ENCODE assay signal across 14 cellular contexts in genomic region chr10:69464401-69464800, GRCh38. TPM values are rescaled to one million over a fixed set of nuclear protein-coding genes. Genes with fewer than 3 reads are reported as not detected.
DNase-seq lines count a peak whose midpoint lies in the region; ATAC-seq and TF ChIP-seq lines count a peak whose summit lies in the region.
"Had no signal": no experiment of that assay in that cellular context is flagged by ENCODE, and none has a peak within 500 bp of the region (broad histone marks: within the 10 kb centered on the region; RNA-seq: fewer than 3 reads in every experiment).

No MANE protein-coding gene starts in this region.

- H3K4me3 ChIP-seq in ACC112 (ENCODE audit: low read depth, low read length) (no peak overlapping the region), gastroesophageal sphincter (no peak overlapping the region), rectal smooth muscle tissue (ENCODE audit: low read length) (peak overlapping the region; percentile 19), HAP-1 (no peak overlapping the region)

- DNase-seq in T-cell (no peak), GM03348 (ENCODE audit: low spot score) (no peak), NCI-H2029 treated with DMSO at 0.1 percent for 48 hours (lab: John Stamatoyannopoulos, UW) (no peak), HAP-1 (ENCODE audit: low spot score in 2 of 2) (no peak)
- DNase-seq: cortex of kidney had no signal

- H3K79me2 ChIP-seq in ACC112 (ENCODE audit: control insufficient read depth, insufficient read depth, low read length, unreplicated experiment) = no peaks in the 10 kb centered on the region

- in situ Hi-C loops in HAP-1 (cut with MboI; ENCODE audit: low sequenced_read_pairs) = no loop called here

- H3K27ac ChIP-seq in ACC112 (ENCODE audit: low read depth, low read length) = no peak overlapping the region
- H3K27ac ChIP-seq in gastroesophageal sphincter = peak overlapping the region; percentile 59 to 90 (median 88)
- peak overlapping the region; percentile 80 for H3K27ac ChIP-seq in rectal smooth muscle tissue (ENCODE audit: low read depth, low read length)

- no peaks in the 10 kb centered on the region for H3K9me3 Mint-ChIP-seq in T-cell
- H3K9me3 Mint-ChIP-seq: activated naive CD4-positive, alpha-beta T cell treated with anti-CD3 and anti-CD28 coated beads, Interleukin-2, amount 50 U/mL, for 72 hours; T-helper 2 cell treated with Interferon-gamma antibody and Interleukin-4, amounts not matched to agents 5 μg/mL and 100 μg/mL, for 36 hours had no signal

- H3K27me3 Mint-ChIP-seq in T-cell = no peaks in the 10 kb centered on the region

- POLR2A ChIA-PET in T-cell (lab: Charles Lee) = no interaction called here

- peak overlapping the region; percentile 82 to 89 for H3K27ac Mint-ChIP-seq in T-cell
- H3K27ac Mint-ChIP-seq: activated naive CD4-positive, alpha-beta T cell treated with anti-CD3 and anti-CD28 coated beads, Interleukin-2, amount 50 U/mL, for 72 hours had no signal

- H3K27me3 ChIP-seq in ACC112 (ENCODE audit: insufficient read depth, low read length) (no peaks in the 10 kb centered on the region), gastroesophageal sphincter (no peaks in the 10 kb centered on the region), rectal smooth muscle tissue (ENCODE audit: control insufficient read depth, insufficient read depth, low read length) (no peaks in the 10 kb centered on the region), HAP-1 (ENCODE audit: low read depth) (no peaks in the 10 kb centered on the region)

- H3K4me1 Mint-ChIP-seq in T-cell = peaks cover 12 to 54% (median 33%) of the 10 kb centered on the region in 3 donors

- H3K4me3 Mint-ChIP-seq in T-cell = no peak overlapping the region
- H3K4me3 Mint-ChIP-seq: T-helper 2 cell treated with Interferon-gamma antibody and Interleukin-4, amounts not matched to agents 5 μg/mL and 100 μg/mL, for 36 hours had no signal

- 45 to 56% methylated on average over 5 to 6 of the region's 7 CpGs for WGBS in gastroesophageal sphincter (ENCODE audit: low coverage in 1 of 2), 2 donors

- no peak overlapping the region for H3K9ac ChIP-seq in rectal smooth muscle tissue (ENCODE audit: low read length)

- ATAC-seq in T-cell (replicated peaks in 1 of 4) (no peak), gastroesophageal sphincter (no peak), HG02938 (IDR thresholded peaks at IDR 0.05; ENCODE audit: unreplicated experiment) (no peak)

- CTCF ChIA-PET in T-cell (lab: Charles Lee) = no interaction called here

- no peak for TF ChIP-seq CTCF in gastroesophageal sphincter (IDR thresholded peaks at IDR 0.05)

- TF ChIP-seq EP300 in gastroesophageal sphincter (IDR thresholded peaks at IDR 0.05) = no peak

- H3K4me1 ChIP-seq in ACC112 (ENCODE audit: control insufficient read depth, insufficient read depth, low read length, unreplicated experiment) = peaks cover 9% of the 10 kb centered on the region
- peaks cover 9 to 97% (median 50%) of the 10 kb centered on the region in 3 donors for H3K4me1 ChIP-seq in gastroesophageal sphincter
- peaks cover 53% of the 10 kb centered on the region for H3K4me1 ChIP-seq in rectal smooth muscle tissue (ENCODE audit: control insufficient read depth, insufficient read depth, low read length)
- H3K4me1 ChIP-seq in HAP-1 = no peaks in the 10 kb centered on the region; the same call in 1 of the 2 replicates

- H3K36me3 Mint-ChIP-seq in T-cell = no peaks in the 10 kb centered on the region
- H3K36me3 Mint-ChIP-seq: activated naive CD4-positive, alpha-beta T cell treated with anti-CD3 and anti-CD28 coated beads, Interleukin-2, amount 50 U/mL, for 72 hours had no signal

- no peaks in the 10 kb centered on the region for H3K9me3 ChIP-seq in gastroesophageal sphincter
- no peaks in the 10 kb centered on the region for H3K9me3 ChIP-seq in HAP-1

- H3K36me3 ChIP-seq in ACC112 (ENCODE audit: insufficient read depth, low read length) (no peaks in the 10 kb centered on the region), gastroesophageal sphincter (no peaks in the 10 kb centered on the region), rectal smooth muscle tissue (ENCODE audit: control insufficient read depth, insufficient read depth, low read length) (no peaks in the 10 kb centered on the region), HAP-1 (replicated peaks) (no peaks in the 10 kb centered on the region)

- TF ChIP-seq POLR2A in gastroesophageal sphincter (IDR thresholded peaks at IDR 0.05) = no peak

- peak overlapping the region; percentile 12 for H2AFZ ChIP-seq in ACC112 (ENCODE audit: low read length, unreplicated experiment)

RNA-seq across cellular contexts. Expression of gene TSPAN15, which starts 13.1 kb away (rescaled TPM):
- 1 to 10 TPM; 2.9 to 8.2 (median 6.2) TPM for total RNA-seq in T-cell
- total RNA-seq in gastroesophageal sphincter = 10 to 100 TPM; 51.9 to 66.7 (median 58.1) TPM

RNA-seq across cellular contexts. Expression of gene TACR2, which starts 47.7 kb away (rescaled TPM):
- total RNA-seq in T-cell = not detected
- total RNA-seq in gastroesophageal sphincter = 100 to 1,000 TPM in 2 of 4 donors, 10 to 100 TPM in 2; 37.1 to 176 (median 122) TPM
- total RNA-seq: fibroblast of villous mesenchyme, G401, H1 had no signal

Comparison
In these comparisons a context has a peak if more than half of its experiments do, and no peak if none do; other contexts are left out.
1. RNA of gene TSPAN15, which starts 13.1 kb away (total RNA-seq): 51.9 to 66.7 TPM in gastroesophageal sphincter; 2.9 to 8.2 TPM in T-cell; every median in the first group is over 4 times any median in the second.
2. RNA of gene TACR2, which starts 47.7 kb away (total RNA-seq): 37.1 to 176 TPM in gastroesophageal sphincter; not detected in T-cell; every median in the first group is over 10 times any median in the second.